18 cellular contexts compared by ENCODE assay signal in genomic region chrX:13374364-13374763, GRCh38. TPM values are rescaled to one million over a fixed set of nuclear protein-coding genes. Genes with fewer than 3 reads are reported as not detected.
"Had no signal": no experiment of that assay in that cellular context is flagged by ENCODE, and none has a peak within 500 bp of the region (broad histone marks: within the 10 kb centered on the region; RNA-seq: fewer than 3 reads in every experiment).

No MANE protein-coding gene starts in this region.

- H3K9me3 ChIP-seq: breast epithelium, esophagus squamous epithelium, heart right ventricle, neutrophil, right atrium auricular region, suprapubic skin had no signal

- H3K36me3 Mint-ChIP-seq: activated naive CD8-positive, alpha-beta T cell treated with anti-CD3 and anti-CD28 coated beads for 36 hours; stimulated activated memory B cell treated with anti-CD40 and anti-IgM and Interleukin-4, amounts not matched to agents 10 μg/mL and 1 μg/mL and 100 μg/mL, for 72 hours had no signal

- H3K27ac ChIP-seq: neutrophil, suprapubic skin had no signal

- H3K9me3 Mint-ChIP-seq: activated naive CD8-positive, alpha-beta T cell treated with anti-CD3 and anti-CD28 coated beads for 36 hours; activated T-cell treated with anti-CD3 and anti-CD28 coated beads, Interleukin-2, amount 50 U/mL, for 4 hours; stimulated activated memory B cell treated with anti-CD40 and anti-IgM and Interleukin-4, amounts not matched to agents 10 μg/mL and 1 μg/mL and 100 μg/mL, for 72 hours; T-helper 2 cell treated with Interferon-gamma antibody and Interleukin-4, amounts not matched to agents 5 μg/mL and 100 μg/mL, for 36 hours had no signal

- H3K27ac Mint-ChIP-seq: activated naive CD8-positive, alpha-beta T cell treated with anti-CD3 and anti-CD28 coated beads for 36 hours; stimulated activated memory B cell treated with anti-CD40 and anti-IgM and Interleukin-4, amounts not matched to agents 10 μg/mL and 1 μg/mL and 100 μg/mL, for 72 hours; T-helper 2 cell treated with Interferon-gamma antibody and Interleukin-4, amounts not matched to agents 5 μg/mL and 100 μg/mL, for 36 hours had no signal

- DNase-seq: activated CD4-positive, alpha-beta T cell treated with anti-CD3 and anti-CD28 coated beads, Interleukin-2, amount 50 U/mL, for 48 hours; activated effector memory CD4-positive, alpha-beta T cell treated with anti-CD3 and anti-CD28 coated beads, Interleukin-2, amount 50 U/mL, for 16 hours; activated naive CD8-positive, alpha-beta T cell treated with anti-CD3 and anti-CD28 coated beads for 36 hours; activated T-cell treated with anti-CD3 and anti-CD28 coated beads, Interleukin-2, amount 50 U/mL, for 4 hours; anterior cingulate cortex; esophagus squamous epithelium had no signal

- H3K36me3 ChIP-seq: breast epithelium, esophagus squamous epithelium, heart right ventricle, neutrophil, right atrium auricular region, suprapubic skin had no signal

- H3K27me3 ChIP-seq: esophagus squamous epithelium, neutrophil, right atrium auricular region, suprapubic skin had no signal

- H3K4me3 ChIP-seq: breast epithelium, esophagus squamous epithelium, heart right ventricle, right atrium auricular region, suprapubic skin had no signal

- H3K4me1 ChIP-seq: breast epithelium, right atrium auricular region had no signal

- H3K27me3 Mint-ChIP-seq: activated naive CD8-positive, alpha-beta T cell treated with anti-CD3 and anti-CD28 coated beads for 36 hours; stimulated activated memory B cell treated with anti-CD40 and anti-IgM and Interleukin-4, amounts not matched to agents 10 μg/mL and 1 μg/mL and 100 μg/mL, for 72 hours had no signal

- ATAC-seq: activated T-cell treated with anti-CD3 and anti-CD28 coated beads, Interleukin-2, amount 50 U/mL, for 4 hours; stimulated activated memory B cell treated with anti-CD40 and anti-IgM and Interleukin-4, amounts not matched to agents 10 μg/mL and 1 μg/mL and 100 μg/mL, for 72 hours had no signal

- H3K4me3 Mint-ChIP-seq: activated naive CD8-positive, alpha-beta T cell treated with anti-CD3 and anti-CD28 coated beads for 36 hours; activated T-cell treated with anti-CD3 and anti-CD28 coated beads, Interleukin-2, amount 50 U/mL, for 4 hours; stimulated activated memory B cell treated with anti-CD40 and anti-IgM and Interleukin-4, amounts not matched to agents 10 μg/mL and 1 μg/mL and 100 μg/mL, for 72 hours; T-helper 2 cell treated with Interferon-gamma antibody and Interleukin-4, amounts not matched to agents 5 μg/mL and 100 μg/mL, for 36 hours had no signal

RNA-seq across cellular contexts. Expression of gene ATXN3L, which starts 54.5 kb away (rescaled TPM):
- total RNA-seq: activated naive CD8-positive, alpha-beta T cell treated with anti-CD3 and anti-CD28 coated beads for 36 hours; activated T-cell treated with anti-CD3 and anti-CD28 coated beads, Interleukin-2, amount 50 U/mL, for 4 hours; breast epithelium; chondrocyte; esophagus squamous epithelium; frontal cortex; heart right ventricle; liver; posterior vena cava; right atrium auricular region; suprapubic skin; ureter had no signal
